ENCODE assay signal across 14 cellular contexts in the genomic region with DNA sequence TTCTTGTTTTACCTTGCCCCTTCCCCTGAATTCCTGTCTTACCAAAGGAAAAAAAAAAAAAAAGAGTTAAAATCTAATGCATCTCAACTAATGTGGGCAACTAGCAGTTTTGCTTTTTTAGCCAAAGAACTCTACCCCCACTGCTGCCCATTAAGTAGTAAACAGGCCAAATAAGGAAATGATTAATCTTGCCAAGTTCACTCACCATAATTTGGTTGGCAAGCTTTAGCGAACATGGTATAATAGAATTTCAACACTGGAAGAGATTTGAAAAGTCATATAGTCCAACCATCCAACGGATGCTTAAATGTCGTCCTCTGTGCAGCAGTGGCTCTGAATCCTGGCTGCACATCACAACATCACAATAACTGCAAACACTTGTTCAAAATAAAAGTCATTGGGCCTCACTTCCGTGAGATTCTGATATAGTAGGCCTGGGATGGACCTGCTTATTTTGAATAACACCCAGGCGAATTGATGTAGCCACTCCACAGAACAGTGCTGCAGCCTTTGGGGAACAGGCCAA.
"Had no signal": no experiment of that assay in that cellular context is flagged by ENCODE, and none has a peak within 500 bp of the region (broad histone marks: within the 10 kb centered on the region; RNA-seq: fewer than 3 reads in every experiment).

No MANE protein-coding gene starts in this region.

- H3K9me3 Mint-ChIP-seq: activated CD4-positive, alpha-beta memory T cell treated with anti-CD3 and anti-CD28 coated beads, Interleukin-2, amount 10 ng/mL, durations not matched to agents 7 days and 5 days; activated T-cell treated with anti-CD3 and anti-CD28 coated beads, Interleukin-2, amount 50 U/mL, for 72 hours; endodermal cell; nephron progenitor cell; stimulated activated naive CD8-positive, alpha-beta T cell treated with anti-CD3 and anti-CD28 coated beads, Interleukin-15, amount 100 ng/mL, for 72 hours had no signal

- H3K9me3 ChIP-seq: ascending aorta, left lung, testis had no signal

- H3K27ac ChIP-seq: ascending aorta, left lung, testis, VCaP had no signal

- H3K4me3 Mint-ChIP-seq: activated CD4-positive, alpha-beta memory T cell treated with anti-CD3 and anti-CD28 coated beads, Interleukin-2, amount 10 ng/mL, durations not matched to agents 7 days and 5 days; activated CD4-positive, alpha-beta T cell treated with anti-CD3 and anti-CD28 coated beads for 36 hours; activated T-cell treated with anti-CD3 and anti-CD28 coated beads, Interleukin-2, amount 50 U/mL, for 72 hours; endodermal cell; nephron progenitor cell; stimulated activated naive CD8-positive, alpha-beta T cell treated with anti-CD3 and anti-CD28 coated beads, Interleukin-15, amount 100 ng/mL, for 72 hours had no signal

- H3K4me1 Mint-ChIP-seq: activated CD4-positive, alpha-beta memory T cell treated with anti-CD3 and anti-CD28 coated beads, Interleukin-2, amount 10 ng/mL, durations not matched to agents 7 days and 5 days; activated CD4-positive, alpha-beta T cell treated with anti-CD3 and anti-CD28 coated beads for 36 hours; endodermal cell; stimulated activated naive CD8-positive, alpha-beta T cell treated with anti-CD3 and anti-CD28 coated beads, Interleukin-15, amount 100 ng/mL, for 72 hours had no signal

- H3K36me3 ChIP-seq: ascending aorta, left lung had no signal

- ATAC-seq: activated CD4-positive, alpha-beta T cell treated with anti-CD3 and anti-CD28 coated beads for 36 hours; left lung; stimulated activated naive CD8-positive, alpha-beta T cell treated with anti-CD3 and anti-CD28 coated beads, Interleukin-15, amount 100 ng/mL, for 72 hours had no signal

- H3K27me3 ChIP-seq: ascending aorta, left lung, testis had no signal

- H3K4me3 ChIP-seq: ascending aorta, left lung, testis had no signal

- DNase-seq: activated CD4-positive, alpha-beta memory T cell treated with anti-CD3 and anti-CD28 coated beads, Interleukin-2, amount 10 ng/mL, durations not matched to agents 7 days and 5 days; activated CD4-positive, alpha-beta T cell treated with anti-CD3 and anti-CD28 coated beads for 36 hours; activated T-cell treated with anti-CD3 and anti-CD28 coated beads, Interleukin-2, amount 50 U/mL, for 72 hours; caudate nucleus; endodermal cell; islet precursor cell; left lung; mesenchymal stem cell; nephron progenitor cell; stimulated activated CD4-positive, alpha-beta T cell treated with anti-CD3 and anti-CD28 coated beads, Interleukin-4, amount 100 ng/mL, for 4 hours; stimulated activated naive CD8-positive, alpha-beta T cell treated with anti-CD3 and anti-CD28 coated beads, Interleukin-15, amount 100 ng/mL, for 72 hours; testis had no signal

- H3K4me1 ChIP-seq: ascending aorta, left lung had no signal

- H3K27ac Mint-ChIP-seq: activated CD4-positive, alpha-beta memory T cell treated with anti-CD3 and anti-CD28 coated beads, Interleukin-2, amount 10 ng/mL, durations not matched to agents 7 days and 5 days; activated CD4-positive, alpha-beta T cell treated with anti-CD3 and anti-CD28 coated beads for 36 hours; activated T-cell treated with anti-CD3 and anti-CD28 coated beads, Interleukin-2, amount 50 U/mL, for 72 hours; endodermal cell; nephron progenitor cell; stimulated activated naive CD8-positive, alpha-beta T cell treated with anti-CD3 and anti-CD28 coated beads, Interleukin-15, amount 100 ng/mL, for 72 hours had no signal
